ENCODE assay signal across 19 cellular contexts in genomic region chr1:56301791-56302190, GRCh38.
DNase-seq lines count a peak whose midpoint lies in the region; ATAC-seq and TF ChIP-seq lines count a peak whose summit lies in the region.
"Had no signal": no experiment of that assay in that cellular context is flagged by ENCODE, and none has a peak within 500 bp of the region (broad histone marks: within the 10 kb centered on the region; RNA-seq: fewer than 3 reads in every experiment).

No MANE protein-coding gene starts in this region.

- H3K36me3 ChIP-seq in endodermal cell (ENCODE audit: control insufficient read depth, insufficient read depth, low read length): no peaks in the 10 kb centered on the region

- intact Hi-C loops in activated CD4-positive, alpha-beta memory T cell treated with anti-CD3 and anti-CD28 coated beads for 36 hours (cut with micrococcal nuclease): no loop called here

- TF ChIP-seq CTCF in omental fat pad (IDR thresholded peaks at IDR 0.05) (no peak), endodermal cell (conservative IDR thresholded peaks at IDR 0.05) (no peak)

- H3K27ac ChIP-seq in endodermal cell (ENCODE audit: low read depth, low read length): no peak overlapping the region

- H3K4me1 Mint-ChIP-seq in activated CD4-positive, alpha-beta memory T cell treated with anti-CD3 and anti-CD28 coated beads for 36 hours (ENCODE audit: low read depth): no peaks in the 10 kb centered on the region
- H3K4me1 Mint-ChIP-seq in endodermal cell: peaks cover 2% of the 10 kb centered on the region
- H3K4me1 Mint-ChIP-seq: activated naive CD8-positive, alpha-beta T cell treated with anti-CD3 and anti-CD28 coated beads, Interleukin-2, amount 10 ng/mL, durations not matched to agents 7 days and 5 days had no signal

- H3K4me3 ChIP-seq in endodermal cell (ENCODE audit: low read length): no peak overlapping the region

- WGBS in endodermal cell (ENCODE audit: insufficient coverage in 1 of 2, insufficient read length in 1 of 2), 2 experiments: 93 to 95% methylated on average over 5 of the region's 5 CpGs

- H3K36me3 Mint-ChIP-seq in activated CD4-positive, alpha-beta memory T cell treated with anti-CD3 and anti-CD28 coated beads for 36 hours: no peaks in the 10 kb centered on the region
- no peaks in the 10 kb centered on the region for H3K36me3 Mint-ChIP-seq in endodermal cell (ENCODE audit: low read depth)
- H3K36me3 Mint-ChIP-seq: activated naive CD8-positive, alpha-beta T cell treated with anti-CD3 and anti-CD28 coated beads, Interleukin-2, amount 10 ng/mL, durations not matched to agents 7 days and 5 days; CD14-positive monocyte; IgD-negative memory B cell had no signal

- ATAC-seq in omental fat pad (ENCODE audit: low FRiP score): peak; percentile 57
- ATAC-seq: activated CD4-positive, CD25-positive, alpha-beta regulatory T cell treated with anti-CD3 and anti-CD28 coated beads, Interleukin-2, amount 50 U/mL, for 24 hours had no signal

- H3K9me3 Mint-ChIP-seq in activated CD4-positive, alpha-beta memory T cell treated with anti-CD3 and anti-CD28 coated beads for 36 hours: no peaks in the 10 kb centered on the region
- no peaks in the 10 kb centered on the region for H3K9me3 Mint-ChIP-seq in endodermal cell
- H3K9me3 Mint-ChIP-seq: activated naive CD8-positive, alpha-beta T cell treated with anti-CD3 and anti-CD28 coated beads, Interleukin-2, amount 10 ng/mL, durations not matched to agents 7 days and 5 days; IgD-negative memory B cell; T-helper 1 cell treated with Interleukin-12 subunit alpha and Interleukin-12 subunit beta and Interleukin-4 antibody, amounts not matched to agents 30 μg/mL and 1 μg/mL, for 36 hours had no signal

- H3K9me3 ChIP-seq in endodermal cell (ENCODE audit: control insufficient read depth, low read length): no peaks in the 10 kb centered on the region

- H3K9ac ChIP-seq in endodermal cell (ENCODE audit: extremely low read depth, low read length, poor library complexity, severe bottlenecking): no peak overlapping the region

- CTCF ChIA-PET in activated CD4-positive, alpha-beta memory T cell treated with anti-CD3 and anti-CD28 coated beads for 36 hours (lab: Charles Lee): no interaction called here

- no peak overlapping the region for H3K27ac Mint-ChIP-seq in activated CD4-positive, alpha-beta memory T cell treated with anti-CD3 and anti-CD28 coated beads for 36 hours
- H3K27ac Mint-ChIP-seq in endodermal cell: no peak overlapping the region
- H3K27ac Mint-ChIP-seq: activated naive CD8-positive, alpha-beta T cell treated with anti-CD3 and anti-CD28 coated beads, Interleukin-2, amount 10 ng/mL, durations not matched to agents 7 days and 5 days; CD14-positive monocyte; IgD-negative memory B cell; T-helper 1 cell treated with Interleukin-12 subunit alpha and Interleukin-12 subunit beta and Interleukin-4 antibody, amounts not matched to agents 30 μg/mL and 1 μg/mL, for 36 hours had no signal

- H3K27me3 Mint-ChIP-seq in activated CD4-positive, alpha-beta memory T cell treated with anti-CD3 and anti-CD28 coated beads for 36 hours: no peaks in the 10 kb centered on the region
- H3K27me3 Mint-ChIP-seq in endodermal cell (ENCODE audit: insufficient read depth): no peaks in the 10 kb centered on the region
- H3K27me3 Mint-ChIP-seq: activated naive CD8-positive, alpha-beta T cell treated with anti-CD3 and anti-CD28 coated beads, Interleukin-2, amount 10 ng/mL, durations not matched to agents 7 days and 5 days; IgD-negative memory B cell had no signal

- DNase-seq in AG20443 (ENCODE audit: low spot score): peak; percentile 55
- peak; percentile 90 for DNase-seq in M059J (ENCODE audit: low read depth)
- peak; percentile 49 for DNase-seq in dedifferentiated amniotic fluid mesenchymal stem cell (ENCODE audit: extremely low spot score)
- DNase-seq in omental fat pad (ENCODE audit: low spot score): no peak
- no peak for DNase-seq in activated CD4-positive, alpha-beta memory T cell treated with anti-CD3 and anti-CD28 coated beads for 36 hours
- no peak for DNase-seq in nucleus accumbens (lab: John Stamatoyannopoulos, UW)
- no peak for DNase-seq in endodermal cell
- DNase-seq in germinal center (ENCODE audit: low spot score): no peak
- DNase-seq: activated naive CD8-positive, alpha-beta T cell treated with anti-CD3 and anti-CD28 coated beads, Interleukin-2, amount 10 ng/mL, durations not matched to agents 7 days and 5 days; activated T-cell treated with anti-CD3 and anti-CD28 coated beads for 4 hours; cortex of kidney; foreskin melanocyte; NCI-H1417 treated with DMSO at 0.1 percent for 48 hours; NCI-H510A; posterior cingulate gyrus had no signal

- POLR2A ChIA-PET in activated CD4-positive, alpha-beta memory T cell treated with anti-CD3 and anti-CD28 coated beads for 36 hours (lab: Charles Lee): no interaction called here

- H3K4me1 ChIP-seq in endodermal cell (ENCODE audit: control insufficient read depth, insufficient read depth, low read length): no peaks in the 10 kb centered on the region

- no peak overlapping the region for H3K4me3 Mint-ChIP-seq in activated CD4-positive, alpha-beta memory T cell treated with anti-CD3 and anti-CD28 coated beads for 36 hours
- no peak overlapping the region for H3K4me3 Mint-ChIP-seq in endodermal cell
- H3K4me3 Mint-ChIP-seq: activated naive CD8-positive, alpha-beta T cell treated with anti-CD3 and anti-CD28 coated beads, Interleukin-2, amount 10 ng/mL, durations not matched to agents 7 days and 5 days; CD14-positive monocyte; IgD-negative memory B cell; T-helper 1 cell treated with Interleukin-12 subunit alpha and Interleukin-12 subunit beta and Interleukin-4 antibody, amounts not matched to agents 30 μg/mL and 1 μg/mL, for 36 hours had no signal

- no peaks in the 10 kb centered on the region for H3K27me3 ChIP-seq in endodermal cell (ENCODE audit: control insufficient read depth, insufficient read depth, low read length, poor library complexity, severe bottlenecking)

Comparison
In these comparisons a context has a peak if more than half of its experiments do, and no peak if none do; other contexts are left out.
1. DNase-seq: peak in AG20443 (single experiment), M059J (single experiment) and dedifferentiated amniotic fluid mesenchymal stem cell (single experiment); none in omental fat pad (single experiment), activated CD4-positive, alpha-beta memory T cell treated with anti-CD3 and anti-CD28 coated beads for 36 hours (single experiment), nucleus accumbens (0 of 56), endodermal cell (single experiment) and germinal center (single experiment).